13 cellular contexts compared by ENCODE assay signal in the genomic region with DNA sequence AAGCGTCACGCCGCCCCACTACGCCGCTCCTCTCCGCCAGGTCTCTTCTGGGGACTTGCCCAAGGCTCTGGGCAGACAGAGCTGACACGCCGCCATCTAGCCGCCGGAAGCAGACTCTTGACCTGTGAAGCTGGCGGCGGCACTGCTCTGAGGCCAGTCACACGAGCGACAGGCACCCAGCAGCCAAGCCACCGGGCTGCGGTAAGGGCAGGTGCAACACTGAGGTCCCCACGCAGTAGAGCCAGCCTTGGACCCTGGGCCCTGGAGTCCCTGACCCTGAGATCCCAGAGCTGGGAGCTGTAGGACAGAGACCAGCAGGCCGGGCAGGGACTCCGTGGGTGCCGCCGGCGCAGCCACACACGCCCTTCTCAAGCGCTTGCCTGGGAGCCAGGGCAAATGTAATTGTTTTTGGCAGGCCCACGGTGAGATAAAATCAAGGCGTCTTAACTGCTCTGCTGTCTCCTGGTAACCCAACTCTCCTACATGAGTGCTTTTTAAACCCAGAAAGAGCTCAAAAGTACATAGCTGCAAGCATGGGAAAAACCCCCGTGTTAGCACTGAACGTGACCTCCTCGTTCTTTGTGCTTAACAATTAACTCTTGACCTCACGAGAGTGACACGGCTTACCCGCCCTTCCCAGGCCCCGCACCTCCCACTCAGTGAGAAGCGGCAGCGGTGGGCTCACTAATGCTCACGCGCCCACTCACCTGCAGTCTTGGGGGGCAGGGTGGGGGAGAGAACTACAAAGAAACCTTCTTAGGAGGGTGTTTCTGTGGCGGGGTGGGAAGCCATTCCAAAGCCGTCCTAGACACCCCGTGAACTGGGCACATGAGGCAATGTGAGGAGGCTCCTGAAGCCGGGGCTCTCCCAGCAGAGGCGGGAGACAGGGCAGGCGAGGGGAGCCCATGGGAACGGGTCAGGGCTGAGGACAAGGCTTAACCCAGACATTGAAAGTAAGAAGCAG. TPM values are rescaled to one million over a fixed set of nuclear protein-coding genes. Genes with fewer than 3 reads are reported as not detected.
A peak's percentile ranks its signal among the peaks of the same experiment; 100 is the strongest.
DNase-seq lines count a peak whose midpoint lies in the region; ATAC-seq and TF ChIP-seq lines count a peak whose summit lies in the region.
"Had no signal": no experiment of that assay in that cellular context is flagged by ENCODE, and none has a peak within 500 bp of the region (broad histone marks: within the 10 kb centered on the region; RNA-seq: fewer than 3 reads in every experiment).

No MANE protein-coding gene starts in this region.

- H3K4me1 ChIP-seq in right lobe of liver (peaks cover 0 to 47% (median 19%) of the 10 kb centered on the region in 4 donors), stomach (peaks cover 51 to 78% (median 70%) of the 10 kb centered on the region in 4 donors), MM.1S (ENCODE audit: low read length) (no peaks in the 10 kb centered on the region)

- WGBS in right lobe of liver (ENCODE audit: insufficient coverage, low coverage, low lambda C conversion rate, missing lambda C conversion rate): 63% methylated on average over 19 of the region's 44 CpGs
- 42 to 68% (median 54%) methylated on average over 31 to 44 of the region's 44 CpGs for WGBS in stomach, 5 donors

- intact Hi-C loops in right lobe of liver (cut with DNase I) (no loop called here), stomach (cut with DNase I; ENCODE audit: low total_unique reads) (no loop called here)

- TF ChIP-seq CTCF in chondrocyte (IDR thresholded peaks at IDR 0.05) (no peak), right lobe of liver (IDR thresholded peaks at IDR 0.05) (no peak), stomach (IDR thresholded peaks at IDR 0.05) (no peak), GM10248 (IDR thresholded peaks at IDR 0.05; ENCODE audit: control extremely low read depth, extremely low read depth, low read depth, missing control alignments) (no peak), MM.1S (IDR thresholded peaks at IDR 0.05; ENCODE audit: low read length) (no peak)

- H3K36me3 ChIP-seq in right lobe of liver (peaks cover 0 to 7% (median 0%) of the 10 kb centered on the region in 4 donors), stomach (peaks cover 0 to 36% (median 24%) of the 10 kb centered on the region in 4 donors), MM.1S (replicated peaks; ENCODE audit: insufficient read depth, low read length) (no peaks in the 10 kb centered on the region)

- no peak overlapping the region for H2AFZ ChIP-seq in MM.1S (ENCODE audit: low read length)

- H3K27me3 ChIP-seq in right lobe of liver: no peaks in the 10 kb centered on the region
- H3K27me3 ChIP-seq in stomach: no peaks in the 10 kb centered on the region
- no peaks in the 10 kb centered on the region for H3K27me3 ChIP-seq in MM.1S (replicated peaks; ENCODE audit: insufficient read depth, low read length)

- H3K9me2 ChIP-seq in MM.1S (replicated peaks; ENCODE audit: insufficient read depth, low read length): no peaks in the 10 kb centered on the region

- peaks cover 19% of the 10 kb centered on the region for H3K4me1 Mint-ChIP-seq in chondrocyte (ENCODE audit: low read depth)

- H3K4me3 Mint-ChIP-seq in chondrocyte (ENCODE audit: unreplicated experiment): no peak overlapping the region

- H3K9me3 ChIP-seq in right lobe of liver: no peaks in the 10 kb centered on the region
- no peaks in the 10 kb centered on the region for H3K9me3 ChIP-seq in stomach
- H3K9me3 ChIP-seq in MM.1S (replicated peaks; ENCODE audit: insufficient read depth, low read length): no peaks in the 10 kb centered on the region

- peaks cover 14% of the 10 kb centered on the region for H3K36me3 Mint-ChIP-seq in chondrocyte (ENCODE audit: low read depth)

- H3K9me3 Mint-ChIP-seq in chondrocyte (ENCODE audit: low read depth): no peaks in the 10 kb centered on the region

- DNase-seq in NCI-H1092 (lab: John Stamatoyannopoulos, UW) (peak; percentile 56), chondrocyte (ENCODE audit: low spot score) (peak; percentile 90), right lobe of liver (peak; percentile 75 to 89 (median 87)), stomach (peak; percentile 61), GM10248 (ENCODE audit: extremely low spot score) (no peak), MM.1S (no peak), NCI-H2107 treated with DMSO at 0.1 percent for 48 hours (lab: John Stamatoyannopoulos, UW; ENCODE audit: unreplicated experiment) (no peak), epidermal melanocyte (ENCODE audit: insufficient read length, low spot score) (no peak)
- DNase-seq: activated CD4-positive, alpha-beta T cell treated with anti-CD3 and anti-CD28 coated beads, Interleukin-2, amount 50 U/mL, for 4 hours; activated gamma-delta T cell; NCI-H146; stimulated activated CD4-positive, alpha-beta T cell treated with anti-CD3 and anti-CD28 coated beads, Interleukin-2, amount 100 ng/mL, for 24 hours; stimulated activated naive CD4-positive, alpha-beta T cell had no signal

- POLR2A ChIA-PET in GM10248 (lab: Yijun Ruan, JAX): no interaction called here

- H3K27ac Mint-ChIP-seq in chondrocyte (ENCODE audit: unreplicated experiment): no peak overlapping the region

- peak; percentile 58 for TF ChIP-seq POLR2A in right lobe of liver (IDR thresholded peaks at IDR 0.05)
- no peak for TF ChIP-seq POLR2A in stomach (IDR thresholded peaks at IDR 0.05)

- CTCF ChIA-PET in GM10248 (lab: Yijun Ruan, JAX): interaction anchor here (1.2 to 3.5 kb wide), 3 partner anchors 10 to 80 kb away, joined by 5 to 28 read pairs (median 9); a partner anchor contains a TSS

- no peak for TF ChIP-seq EP300 in stomach (IDR thresholded peaks at IDR 0.05)

- H3K79me2 ChIP-seq in MM.1S (ENCODE audit: low read length): no peaks in the 10 kb centered on the region

- H3F3A ChIP-seq in MM.1S (ENCODE audit: insufficient read depth, low read length): no peaks in the 10 kb centered on the region

- H3K4me3 ChIP-seq in right lobe of liver: peak overlapping the region in 2 of 3 donors; percentile 5 to 41
- peak overlapping the region in 3 of 4 donors; percentile 8 to 17 (median 15) for H3K4me3 ChIP-seq in stomach
- no peak overlapping the region for H3K4me3 ChIP-seq in MM.1S (ENCODE audit: low read length)

- no peak overlapping the region for H3K4me2 ChIP-seq in MM.1S (ENCODE audit: low read depth, low read length)

- H3K9ac ChIP-seq in MM.1S (ENCODE audit: low read length): no peak overlapping the region

- H4K20me1 ChIP-seq in MM.1S (ENCODE audit: insufficient read depth, low read length): no peaks in the 10 kb centered on the region

- H3K27ac ChIP-seq in right lobe of liver: peak overlapping the region in 2 of 3 donors; percentile 46 to 78
- peak overlapping the region; percentile 48 to 82 (median 60) for H3K27ac ChIP-seq in stomach
- H3K27ac ChIP-seq in MM.1S (ENCODE audit: low read length): no peak overlapping the region

- ATAC-seq in right lobe of liver: peak; percentile 66 to 78 (median 72)

- no peaks in the 10 kb centered on the region for H3K27me3 Mint-ChIP-seq in chondrocyte (ENCODE audit: low read depth)

RNA-seq across cellular contexts. Expression of a gene that starts 8.5 kb away (rescaled TPM):
- total RNA-seq in chondrocyte: 5.7 to 9.9 TPM (median 9.5 TPM) in 3 replicates
- 10 to 100 TPM in 4 of 6 experiments, 1 to 10 TPM in 2; 7.0 to 26.4 (median 11.9) TPM for total RNA-seq in right lobe of liver
- total RNA-seq in stomach: 10 to 100 TPM in 2 of 5 donors, 1 to 10 TPM in 1, under 1 TPM in 1, not detected in 1; 0.58 to 18.3 (median 9.7) TPM
- 10 to 100 TPM; 21.9 to 31.2 (median 26.0) TPM for polyA plus RNA-seq in stomach

RNA-seq across cellular contexts. Expression of a gene that starts 52.1 kb away (rescaled TPM):
- 1.4 to 4.4 TPM (median 3.8 TPM) in 3 replicates for total RNA-seq in chondrocyte
- total RNA-seq in right lobe of liver: 10 to 100 TPM; 13.3 to 45.3 (median 22.8) TPM
- 10 to 100 TPM in 1 of 5 donors, 1 to 10 TPM in 4; 2.0 to 13.6 (median 4.4) TPM for total RNA-seq in stomach
- 10 to 100 TPM in 2 of 3 donors, 1 to 10 TPM in 1; 6.4 to 14.6 (median 10.8) TPM for polyA plus RNA-seq in stomach

Comparison
In these comparisons a context has a peak if more than half of its experiments do, and no peak if none do; other contexts are left out.
1. DNase-seq: peak in NCI-H1092 (single experiment), chondrocyte (single experiment), right lobe of liver (3 of 3) and stomach (single experiment); none in GM10248 (single experiment), MM.1S (single experiment), NCI-H2107 treated with DMSO at 0.1 percent for 48 hours (single experiment) and epidermal melanocyte (single experiment).